ENCODE assay signal across 8 cellular contexts in the genomic region with DNA sequence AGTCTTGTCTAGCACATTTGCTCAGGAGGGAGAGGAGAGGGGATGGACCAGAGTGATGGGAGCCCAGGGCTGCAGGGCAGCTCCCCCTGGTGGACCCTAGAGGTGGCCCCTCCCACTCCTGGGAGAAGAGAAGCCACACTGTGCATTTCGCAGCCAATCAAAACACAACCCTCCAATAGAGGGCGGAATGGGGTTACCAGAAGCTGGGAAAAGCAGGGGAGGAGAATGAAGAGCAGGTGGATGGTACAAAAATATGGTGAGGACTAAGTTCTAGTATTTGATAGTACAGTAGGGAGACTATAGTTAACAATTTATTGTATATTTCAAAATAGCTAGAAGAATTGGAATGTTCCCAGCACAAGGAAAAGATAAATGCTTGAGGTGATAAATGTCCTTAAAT. TPM values are rescaled to one million over a fixed set of nuclear protein-coding genes. Genes with fewer than 3 reads are reported as not detected.
DNase-seq lines count a peak whose midpoint lies in the region; ATAC-seq and TF ChIP-seq lines count a peak whose summit lies in the region.

No MANE protein-coding gene starts in this region.

- TF ChIP-seq CTCF in esophagus squamous epithelium (IDR thresholded peaks at IDR 0.05) (peak in 5 of 6 experiments; percentile 56 to 79 (median 62)), thyroid gland (IDR thresholded peaks at IDR 0.05) (peak in 5 of 6 experiments; percentile 26 to 64 (median 42))

- no peak overlapping the region for H3K4me3 Mint-ChIP-seq in naive thymus-derived CD8-positive, alpha-beta T cell

- intact Hi-C loops in esophagus squamous epithelium (cut with DNase I) (loop anchor here (10.0 kb wide), 1 partner anchor 70 kb away; no protein-coding TSS in a partner anchor), thyroid gland (cut with DNase I) (loop anchor here (10.0 kb wide), 1 partner anchor 80 kb away; no protein-coding TSS in a partner anchor)

- 41 to 47% methylated on average over 2 of the region's 2 CpGs for WGBS in esophagus squamous epithelium, 2 donors
- 52 to 59% methylated on average over 2 of the region's 2 CpGs for WGBS in thyroid gland, 2 donors

- peak; percentile 65 for ATAC-seq in GM18861 (IDR thresholded peaks at IDR 0.05; ENCODE audit: unreplicated experiment)
- ATAC-seq in naive thymus-derived CD8-positive, alpha-beta T cell, result peak; percentile 94 to 99

- peaks cover 0 to 55% (median 5%) of the 10 kb centered on the region in 3 donors for H3K36me3 Mint-ChIP-seq in naive thymus-derived CD8-positive, alpha-beta T cell

- H3K4me1 ChIP-seq in esophagus squamous epithelium, result peaks cover 4 to 29% (median 10%) of the 10 kb centered on the region in 3 donors
- no peaks in the 10 kb centered on the region for H3K4me1 ChIP-seq in thyroid gland

- DNase-seq in AG08395 (ENCODE audit: low spot score) (peak; percentile 96), HPDE6-E6E7 (ENCODE audit: extremely low spot score) (peak; percentile 73), NOMO-1 treated with DMSO at 0.1 percent for 48 hours (lab: John Stamatoyannopoulos, UW; ENCODE audit: unreplicated experiment) (peak; percentile 74), esophagus squamous epithelium (lab: John Stamatoyannopoulos, UW) (no peak), thyroid gland (peak; percentile 48 to 59)
- DNase-seq in activated CD8-positive, alpha-beta memory T cell treated with anti-CD3 and anti-CD28 coated beads, Interleukin-2, amount 50 U/mL, for 48 hours, result peak; percentile 75
- peak; percentile 24 to 70 (median 38) for DNase-seq in naive thymus-derived CD8-positive, alpha-beta T cell

- no peaks in the 10 kb centered on the region for H3K9me3 Mint-ChIP-seq in naive thymus-derived CD8-positive, alpha-beta T cell

- peaks cover 0 to 83% (median 10%) of the 10 kb centered on the region in 3 donors for H3K36me3 ChIP-seq in esophagus squamous epithelium
- H3K36me3 ChIP-seq in thyroid gland, result peaks cover 20 to 27% of the 10 kb centered on the region in 2 donors

- H3K9me3 ChIP-seq in esophagus squamous epithelium (no peaks in the 10 kb centered on the region), thyroid gland (no peaks in the 10 kb centered on the region)

- POLR2A ChIA-PET in naive thymus-derived CD8-positive, alpha-beta T cell (lab: Charles Lee), result interaction anchor here (1.2 kb wide), 1 partner anchor 28 kb away, joined by 3 read pairs; a partner anchor contains a TSS

- H3K27me3 ChIP-seq in esophagus squamous epithelium, result no peaks in the 10 kb centered on the region
- H3K27me3 ChIP-seq in thyroid gland, result no peaks in the 10 kb centered on the region

- H3K27ac Mint-ChIP-seq in naive thymus-derived CD8-positive, alpha-beta T cell, result peak overlapping the region in 9 of 10 donors; percentile 8 to 62 (median 25)

- H3K4me3 ChIP-seq in esophagus squamous epithelium (no peak overlapping the region), thyroid gland (replicated peaks in 1 of 3) (no peak overlapping the region)

- H3K4me1 Mint-ChIP-seq in naive thymus-derived CD8-positive, alpha-beta T cell, result peaks cover 7 to 18% (median 12%) of the 10 kb centered on the region in 4 donors

- H3K27me3 Mint-ChIP-seq in naive thymus-derived CD8-positive, alpha-beta T cell, result no peaks in the 10 kb centered on the region

- TF ChIP-seq POLR2A in esophagus squamous epithelium (IDR thresholded peaks at IDR 0.05) (no peak), thyroid gland (IDR thresholded peaks at IDR 0.05) (no peak)

- H3K27ac ChIP-seq in esophagus squamous epithelium, result no peak overlapping the region
- H3K27ac ChIP-seq in thyroid gland, result peak overlapping the region in 1 of 3 donors; percentile 1

RNA-seq across cellular contexts. Expression of a gene that starts 23.6 kb away (rescaled TPM):
- 1 to 10 TPM; 1.3 to 5.7 (median 3.0) TPM for total RNA-seq in esophagus squamous epithelium
- 1 to 10 TPM; 3.6 to 4.8 TPM for total RNA-seq in naive thymus-derived CD8-positive, alpha-beta T cell
- 1 to 10 TPM in 1 of 3 donors, under 1 TPM in 2; 0.22 to 1.3 (median 0.35) TPM for polyA plus RNA-seq in naive thymus-derived CD8-positive, alpha-beta T cell
- total RNA-seq in thyroid gland, result 1 to 10 TPM; 2.3 to 5.0 (median 3.1) TPM

RNA-seq across cellular contexts. Expression of a gene that starts 27.8 kb away (rescaled TPM):
- 10 to 100 TPM in 1 of 4 donors, 1 to 10 TPM in 3; 3.4 to 13.7 (median 8.3) TPM for total RNA-seq in esophagus squamous epithelium
- total RNA-seq in naive thymus-derived CD8-positive, alpha-beta T cell, result 10 to 100 TPM; 30.7 to 32.2 TPM
- 10 to 100 TPM; 26.7 to 27.6 (median 27.5) TPM for polyA plus RNA-seq in naive thymus-derived CD8-positive, alpha-beta T cell
- 10 to 100 TPM; 14.5 to 26.0 (median 18.4) TPM for total RNA-seq in thyroid gland

RNA-seq across cellular contexts. Expression of a gene that starts 41.3 kb away (rescaled TPM):
- total RNA-seq in esophagus squamous epithelium (not detected), thyroid gland (not detected)
- not detected for total RNA-seq in naive thymus-derived CD8-positive, alpha-beta T cell
- under 1 TPM in 1 of 3 donors, not detected in 2; 0.56 TPM for polyA plus RNA-seq in naive thymus-derived CD8-positive, alpha-beta T cell
